26 cellular contexts compared by ENCODE assay signal in genomic region chr19:29439021-29439420, GRCh38.
"Had no signal": no experiment of that assay in that cellular context is flagged by ENCODE, and none has a peak within 500 bp of the region (broad histone marks: within the 10 kb centered on the region; RNA-seq: fewer than 3 reads in every experiment).

No MANE protein-coding gene starts in this region.

- H3K9me3 ChIP-seq: testis, thoracic aorta, thyroid gland, transverse colon, upper lobe of right lung, uterus, vagina had no signal

- H3K27me3 ChIP-seq: testis, thyroid gland, tibial artery, tibial nerve, transverse colon, upper lobe of left lung, upper lobe of right lung, uterus, vagina had no signal

- H3K36me3 ChIP-seq: stomach, suprapubic skin, thoracic aorta, thyroid gland, tibial artery, tibial nerve, transverse colon, upper lobe of left lung, upper lobe of right lung, uterus, vagina had no signal

- DNase-seq: stimulated activated CD4-positive, alpha-beta T cell treated with anti-CD3 and anti-CD28 coated beads, Interleukin-2, amount 100 ng/mL, for 48 hours; stimulated activated CD4-positive, alpha-beta T cell treated with anti-CD3 and anti-CD28 coated beads, Interleukin-4, amount 100 ng/mL, for 1 hour; stimulated activated CD4-positive, alpha-beta T cell treated with anti-CD3 and anti-CD28 coated beads, Interleukin-4, amount 100 ng/mL, for 24 hours; stimulated activated CD4-positive, alpha-beta T cell treated with anti-CD3 and anti-CD28 coated beads, Interleukin-4, amount 100 ng/mL, for 4 hours; stimulated activated CD8-positive, alpha-beta memory T cell treated with anti-CD3 and anti-CD28 coated beads, Interleukin-4, amount 100 ng/mL, for 48 hours; stimulated activated naive B cell treated with anti-CD40 and anti-IgM and Interleukin-4, amounts not matched to agents 10 μg/mL and 1 μg/mL and 100 μg/mL, for 72 hours; stimulated activated naive CD4-positive, alpha-beta T cell; stimulated activated naive CD4-positive, alpha-beta T cell treated with Interleukin-2 at 50 U/mL for 16 hours; stimulated activated naive CD8-positive, alpha-beta T cell treated with anti-CD3 and anti-CD28 coated beads, Interleukin-15, amount 100 ng/mL, for 72 hours; stimulated activated naive CD8-positive, alpha-beta T cell treated with anti-CD3 and anti-CD28 coated beads, Interleukin-15, Interleukin-2, amounts not matched to agents 100 U/mL and 50 U/mL, for 24 hours; stomach; substantia nigra; testis; thyroid gland; tibial artery; transverse colon; trophoblast cell; upper lobe of left lung; upper lobe of right lung; uterus had no signal

- H3K4me3 ChIP-seq: stomach, suprapubic skin, testis, thoracic aorta, thyroid gland, tibial artery, tibial nerve, transverse colon, upper lobe of left lung, upper lobe of right lung, uterus, vagina had no signal

- H3K4me1 ChIP-seq: stomach, suprapubic skin, testis, thyroid gland, tibial artery, tibial nerve, transverse colon, upper lobe of left lung, upper lobe of right lung, uterus, vagina had no signal

- H3K27ac ChIP-seq: stomach, suprapubic skin, testis, thoracic aorta, thyroid gland, tibial artery, tibial nerve, transverse colon, upper lobe of left lung, upper lobe of right lung, uterus, vagina had no signal

- ATAC-seq: stimulated activated effector memory CD8-positive, alpha-beta T cell treated with anti-CD3 and anti-CD28 coated beads, Interleukin-12 subunit alpha, Interleukin-12 subunit beta, amount 100 ng/mL, for 72 hours; stimulated activated memory B cell treated with anti-CD40 and anti-IgM and Interleukin-4, amounts not matched to agents 10 μg/mL and 1 μg/mL and 100 μg/mL, for 72 hours; stimulated activated naive B cell treated with anti-CD40 and anti-IgM and Interleukin-4, amounts not matched to agents 10 μg/mL and 1 μg/mL and 100 μg/mL, for 72 hours; stimulated activated naive CD8-positive, alpha-beta T cell treated with anti-CD3 and anti-CD28 coated beads, Interleukin-15, amount 100 ng/mL, for 72 hours; stimulated activated naive CD8-positive, alpha-beta T cell treated with anti-CD3 and anti-CD28 coated beads, Interleukin-15, Interleukin-2, amounts not matched to agents 100 U/mL and 50 U/mL, for 24 hours; upper lobe of right lung had no signal
